ENCODE assay signal across 23 cellular contexts in the genomic region with DNA sequence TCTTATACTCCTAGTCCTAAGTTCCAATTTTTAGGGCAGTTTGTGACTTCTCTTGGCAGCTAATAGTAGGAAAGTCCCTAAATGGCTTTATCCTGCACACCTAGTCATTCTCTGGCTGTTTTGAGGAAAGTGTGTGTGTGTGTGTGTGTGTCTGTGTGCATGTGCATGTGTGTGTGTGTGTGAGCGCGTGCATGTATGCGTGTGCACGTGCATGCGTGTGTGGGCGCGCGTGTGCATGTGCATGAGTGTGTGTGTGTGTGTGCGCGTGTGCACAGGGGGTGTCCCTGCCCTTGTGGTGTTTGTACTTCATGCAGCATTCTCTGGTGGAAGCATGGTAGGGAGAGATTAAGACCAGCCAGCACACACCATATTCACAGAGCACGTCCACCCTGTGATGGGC. TPM values are rescaled to one million over a fixed set of nuclear protein-coding genes. Genes with fewer than 3 reads are reported as not detected.
DNase-seq lines count a peak whose midpoint lies in the region; ATAC-seq, FAIRE-seq and TF ChIP-seq lines count a peak whose summit lies in the region.
"Had no signal": no experiment of that assay in that cellular context is flagged by ENCODE, and none has a peak within 500 bp of the region (broad histone marks: within the 10 kb centered on the region; RNA-seq: fewer than 3 reads in every experiment).

No MANE protein-coding gene starts in this region.

- H2BK20ac ChIP-seq in H9 (ENCODE audit: low read depth, low read length, poor library complexity, severe bottlenecking): no peak overlapping the region

- no peak for TF ChIP-seq POLR2A in suprapubic skin (IDR thresholded peaks at IDR 0.05)

- H3K36me3 ChIP-seq in bronchial epithelial cell (ENCODE audit: control insufficient read depth, insufficient read depth, low read length) (no peaks in the 10 kb centered on the region), neuronal stem cell (replicated peaks in 1 of 2; ENCODE audit: control insufficient read depth in 2 of 2, insufficient read depth in 2 of 2, low read length in 2 of 2) (peaks cover 10 to 70% of the 10 kb centered on the region in 2 donors), suprapubic skin (no peaks in the 10 kb centered on the region)

- H3K9ac ChIP-seq in H9 (ENCODE audit: extremely low read depth, insufficient read length, low read length) (no peak overlapping the region), neuronal stem cell (ENCODE audit: low read depth, low read length, poor library complexity) (no peak overlapping the region)
- H3K9ac ChIP-seq: BLaER1 treated with 17β-estradiol and CSF1 and Interleukin-3, amounts not matched to agents 10 nM and 100 nM had no signal

- no peaks in the 10 kb centered on the region for H3K4me1 Mint-ChIP-seq in H9
- H3K4me1 Mint-ChIP-seq: CD14-positive monocyte had no signal

- no peaks in the 10 kb centered on the region for H3K23me2 ChIP-seq in H9 (ENCODE audit: insufficient read length, low read depth, low read length, poor library complexity, severe bottlenecking)

- H3K27ac ChIP-seq in H9 (ENCODE audit: insufficient read length, low read depth, low read length) (no peak overlapping the region), neuronal stem cell (replicated peaks; ENCODE audit: low read length) (no peak overlapping the region), suprapubic skin (no peak overlapping the region)
- H3K27ac ChIP-seq: A549; BLaER1 treated with 17β-estradiol and CSF1 and Interleukin-3, amounts not matched to agents 10 nM and 100 nM had no signal

- H4K91ac ChIP-seq in H9 (ENCODE audit: insufficient read length, low read depth, low read length) (no peak overlapping the region), neuronal stem cell (ENCODE audit: low read depth, low read length, poor library complexity) (no peak overlapping the region)

- H3K4me3 ChIP-seq in bronchial epithelial cell (ENCODE audit: low read depth, low read length): no peak overlapping the region
- peak overlapping the region in 1 of 2 donors; percentile 61 for H3K4me3 ChIP-seq in neuronal stem cell (ENCODE audit: low read length in 2 of 2)
- no peak overlapping the region for H3K4me3 ChIP-seq in suprapubic skin
- H3K4me3 ChIP-seq: A549; BLaER1 treated with 17β-estradiol and CSF1 and Interleukin-3, amounts not matched to agents 10 nM and 100 nM had no signal

- H3K79me1 ChIP-seq in H9 (ENCODE audit: insufficient read depth, low read depth, low read length, poor library complexity, severe bottlenecking) (no peaks in the 10 kb centered on the region), neuronal stem cell (ENCODE audit: low read depth, low read length) (peaks cover 13% of the 10 kb centered on the region)

- H2BK120ac ChIP-seq in H9 (ENCODE audit: low read depth, low read length, poor library complexity, severe bottlenecking): no peak overlapping the region
- H2BK120ac ChIP-seq in neuronal stem cell (ENCODE audit: low read depth, low read length): no peak overlapping the region

- H3K14ac ChIP-seq in H9 (ENCODE audit: insufficient read depth, low read length) (no peak overlapping the region; the same call in 1 of the 2 replicates), neuronal stem cell (ENCODE audit: low read length) (peak overlapping the region; percentile 73)

- TF ChIP-seq EP300 in suprapubic skin (IDR thresholded peaks at IDR 0.05): no peak

- DNase-seq in H9 (no peak), HTR-8/SVneo (ENCODE audit: insufficient read length, low spot score) (no peak), bronchial epithelial cell (ENCODE audit: low read depth) (no peak), neuronal stem cell (ENCODE audit: low spot score) (no peak), suprapubic skin (ENCODE audit: low spot score in 2 of 2) (no peak)
- DNase-seq: 8988T; ACHN; AML-193; BE2C; Calu3; CD4-positive, alpha-beta T cell; COR-L47; DMS53; GF-D8; GOT3; HCEC 1CT had no signal

- H3K4me2 ChIP-seq in H9 (ENCODE audit: insufficient read depth, insufficient read length, low read length) (no peak overlapping the region), neuronal stem cell (ENCODE audit: insufficient read depth, low read length, poor library complexity, severe bottlenecking) (no peak overlapping the region)
- H3K4me2 ChIP-seq: A549; BLaER1 treated with 17β-estradiol and CSF1 and Interleukin-3, amounts not matched to agents 10 nM and 100 nM had no signal

- H4K8ac ChIP-seq in H9 (replicated peaks; ENCODE audit: insufficient read length, low read depth, low read length): no peak overlapping the region
- peak overlapping the region; percentile 89 for H4K8ac ChIP-seq in neuronal stem cell (ENCODE audit: low read depth, low read length)

- H2AK5ac ChIP-seq in H9 (ENCODE audit: insufficient read length, low read length) (no peak overlapping the region), neuronal stem cell (ENCODE audit: low read depth, low read length) (no peak overlapping the region)

- no peaks in the 10 kb centered on the region; a peak in 1 of 7 replicates for H3K36me3 Mint-ChIP-seq in H9 (ENCODE audit: insufficient read depth in 1 of 3, low read depth in 3 of 3)
- H3K36me3 Mint-ChIP-seq: CD14-positive monocyte had no signal

- H3K4me1 ChIP-seq in H9 (ENCODE audit: insufficient read depth, low read length): no peaks in the 10 kb centered on the region
- H3K4me1 ChIP-seq in neuronal stem cell (ENCODE audit: control insufficient read depth in 2 of 2, insufficient read depth in 1 of 2, low read depth in 1 of 2, low read length in 2 of 2): peaks cover 0 to 3% of the 10 kb centered on the region in 2 donors
- no peaks in the 10 kb centered on the region for H3K4me1 ChIP-seq in suprapubic skin
- H3K4me1 ChIP-seq: A549, BE2C had no signal

- H2BK15ac ChIP-seq in H9 (ENCODE audit: low read depth, low read length) (no peak overlapping the region), neuronal stem cell (ENCODE audit: low read length) (no peak overlapping the region)

- H4K5ac ChIP-seq in H9 (ENCODE audit: insufficient read length, low read depth, low read length): no peak overlapping the region

- peak overlapping the region; percentile 50 for H3K18ac ChIP-seq in H9 (ENCODE audit: insufficient read length, low read depth, low read length)
- no peak overlapping the region for H3K18ac ChIP-seq in neuronal stem cell (ENCODE audit: low read length)

- no peaks in the 10 kb centered on the region for H3K9me3 ChIP-seq in H9 (ENCODE audit: control insufficient read depth, low read depth, low read length)
- H3K9me3 ChIP-seq in neuronal stem cell (replicated peaks in 1 of 2; ENCODE audit: control insufficient read depth in 2 of 2, insufficient read depth in 1 of 2, low read depth in 1 of 2, low read length in 2 of 2): no peaks in the 10 kb centered on the region
- no peaks in the 10 kb centered on the region for H3K9me3 ChIP-seq in suprapubic skin
- H3K9me3 ChIP-seq: A549, BE2C had no signal

- no peak overlapping the region for H3K4ac ChIP-seq in H9 (ENCODE audit: low read depth, low read length)
- H3K4ac ChIP-seq in neuronal stem cell (ENCODE audit: low read length): no peak overlapping the region

- H2BK5ac ChIP-seq in H9 (ENCODE audit: insufficient read length, low read length) (no peak overlapping the region), neuronal stem cell (ENCODE audit: low read length) (no peak overlapping the region)

- H2AFZ ChIP-seq in H9 (ENCODE audit: low read length): no peak overlapping the region
- no peak overlapping the region for H2AFZ ChIP-seq in neuronal stem cell (ENCODE audit: low read length)

- no peak overlapping the region for H3T11ph ChIP-seq in H9 (ENCODE audit: low read length)

- H3K4me3 Mint-ChIP-seq in H9: no peak overlapping the region
- H3K4me3 Mint-ChIP-seq: CD14-positive monocyte; CD4-positive, alpha-beta T cell had no signal

- H3K27me3 ChIP-seq in H9 (ENCODE audit: insufficient read depth, low read length): no peaks in the 10 kb centered on the region
- no peaks in the 10 kb centered on the region for H3K27me3 ChIP-seq in bronchial epithelial cell (ENCODE audit: control insufficient read depth, insufficient read depth, low read length)
- no peaks in the 10 kb centered on the region for H3K27me3 ChIP-seq in neuronal stem cell (ENCODE audit: control insufficient read depth in 3 of 3, insufficient read depth in 3 of 3, low read depth in 1 of 3, low read length in 3 of 3)
- no peaks in the 10 kb centered on the region for H3K27me3 ChIP-seq in suprapubic skin
- H3K27me3 ChIP-seq: BE2C; BLaER1 treated with 17β-estradiol and CSF1 and Interleukin-3, amounts not matched to agents 10 nM and 100 nM had no signal

- H3K23ac ChIP-seq in H9 (ENCODE audit: insufficient read length, low read depth, low read length): no peak overlapping the region
- no peak overlapping the region for H3K23ac ChIP-seq in neuronal stem cell (ENCODE audit: low read depth, low read length, poor library complexity)

- H3K27me3 Mint-ChIP-seq in H9 (ENCODE audit: low read depth): peaks cover 19% of the 10 kb centered on the region
- H3K27me3 Mint-ChIP-seq: CD4-positive, alpha-beta T cell had no signal

- FAIRE-seq in HTR-8/SVneo (lab: Jason Lieb, UNC) (peak; percentile 63), bronchial epithelial cell (lab: Jason Lieb, UNC) (peak; percentile 75)
- FAIRE-seq: A549, GM18507, H54 had no signal

- H3K9me3 Mint-ChIP-seq in H9: no peaks in the 10 kb centered on the region
- H3K9me3 Mint-ChIP-seq: CD4-positive, alpha-beta T cell had no signal

- no peaks in the 10 kb centered on the region for H3K79me2 ChIP-seq in H9 (ENCODE audit: insufficient read depth, low read length)

- TF ChIP-seq CTCF in H9 (conservative IDR thresholded peaks at IDR 0.05) (no peak), bronchial epithelial cell (IDR thresholded peaks at IDR 0.05; ENCODE audit: insufficient read depth, low read length, severe bottlenecking) (no peak), suprapubic skin (IDR thresholded peaks at IDR 0.05) (no peak)

- H2BK12ac ChIP-seq in H9 (ENCODE audit: insufficient read length, low read depth, low read length) (no peak overlapping the region), neuronal stem cell (ENCODE audit: low read length) (no peak overlapping the region)

- no peaks in the 10 kb centered on the region for H4K20me1 ChIP-seq in H9 (ENCODE audit: control insufficient read depth, insufficient read depth, insufficient read length)

- ATAC-seq in GM18858 (IDR thresholded peaks at IDR 0.05; ENCODE audit: unreplicated experiment) (no peak), HG03025 (IDR thresholded peaks at IDR 0.05; ENCODE audit: low FRiP score, unreplicated experiment) (no peak)
- ATAC-seq: A549 had no signal

- H3K56ac ChIP-seq in H9 (ENCODE audit: insufficient read length, low read depth, low read length): no peak overlapping the region

- no CpG with 5 or more reads among the region's 11 CpGs for WGBS in H9 (ENCODE audit: extremely low coverage, insufficient read length, low lambda C conversion rate)
- no CpG with 5 or more reads among the region's 11 CpGs for WGBS in neuronal stem cell (ENCODE audit: extremely low coverage in 2 of 2, insufficient read length in 2 of 2, insufficient replicate concordance in 1 of 2), 2 donors
- 92% methylated on average over 11 of the region's 11 CpGs for WGBS in suprapubic skin

- H3K27ac Mint-ChIP-seq in H9: no peak overlapping the region
- H3K27ac Mint-ChIP-seq: CD14-positive monocyte; CD4-positive, alpha-beta T cell had no signal

RNA-seq across cellular contexts. Expression of a gene that starts 18.2 kb away (rescaled TPM):
- total RNA-seq in H9 (2021) (11.3 and 12.1 TPM in 2 replicates), bronchial epithelial cell (11.3 and 11.5 TPM in 2 replicates), suprapubic skin (10 to 100 TPM in 3 of 4 donors, 1 to 10 TPM in 1; 9.9 to 21.3 (median 15.9) TPM)
- 208 TPM for polyA plus RNA-seq in neuronal stem cell (2013, experiment 1 of 2)
- 208 TPM for polyA plus RNA-seq in neuronal stem cell (2013, experiment 2 of 2)
